8 cellular contexts compared by ENCODE assay signal in genomic region chr1:15849775-15850449, GRCh38. TPM values are rescaled to one million over a fixed set of nuclear protein-coding genes. Genes with fewer than 3 reads are reported as not detected.
DNase-seq lines count a peak whose midpoint lies in the region; ATAC-seq, FAIRE-seq and TF ChIP-seq lines count a peak whose summit lies in the region.

No MANE protein-coding gene starts in this region.

- H3K27me3 ChIP-seq in HCT116 (ENCODE audit: insufficient read depth, low read length) (no peaks in the 10 kb centered on the region), esophagus squamous epithelium (no peaks in the 10 kb centered on the region)

- H3K9me3 ChIP-seq in HCT116 (ENCODE audit: control insufficient read depth in 1 of 2, insufficient read depth in 1 of 2, low read depth in 1 of 2, low read length in 2 of 2) (no peaks in the 10 kb centered on the region), esophagus squamous epithelium (no peaks in the 10 kb centered on the region)

- H3K27ac ChIP-seq in HCT116 (ENCODE audit: low read depth, low read length) = peak overlapping the region; percentile 86
- peak overlapping the region; percentile 96 to 99 (median 98) for H3K27ac ChIP-seq in esophagus squamous epithelium

- 0 to 1% methylated on average over 14 to 16 of the region's 16 CpGs for WGBS in esophagus squamous epithelium, 2 donors

- H3K4me3 ChIP-seq in HCT116 (replicated peaks in 1 of 2; ENCODE audit: low read depth in 1 of 2, low read length in 2 of 2) (peak overlapping the region; percentile 70 to 79), esophagus squamous epithelium (peak overlapping the region; percentile 63 to 98 (median 84))

- RAD21 ChIA-PET in HCT116 (lab: Charles Lee; ENCODE audit: low non-redundant PET in 1 of 2, low total read pairs in 2 of 2, uncharacterized antibody in 2 of 2, unreplicated experiment in 2 of 2) = interaction anchor here in 1 of 2 experiments (0.6 kb wide), 1 partner anchor 13 kb away, joined by 3 read pairs; no protein-coding TSS in a partner anchor

- TF ChIP-seq RAD21 in HCT116 (IDR thresholded peaks at IDR 0.05; ENCODE audit: low read depth) = no peak

- H3K9me3 Mint-ChIP-seq in activated CD8-positive, alpha-beta memory T cell treated with anti-CD3 and anti-CD28 coated beads, Interleukin-2, amount 10 ng/mL, durations not matched to agents 7 days and 5 days (ENCODE audit: low read depth) = no peaks in the 10 kb centered on the region
- no peaks in the 10 kb centered on the region for H3K9me3 Mint-ChIP-seq in nephron

- TF ChIP-seq POLR2A in HCT116 (IDR thresholded peaks at IDR 0.05; ENCODE audit: borderline replicate concordance, extremely low read depth, insufficient read depth, insufficient read length) = no peak
- no peak for TF ChIP-seq POLR2A in esophagus squamous epithelium (IDR thresholded peaks at IDR 0.05)

- FAIRE-seq in urothelium cell line (lab: Jason Lieb, UNC) = no peak

- POLR2A ChIA-PET in HCT116 (lab: Charles Lee) = interaction anchor here (0.6 to 1.2 kb wide), 3 partner anchors 16 to 51 kb away, joined by 3 to 10 read pairs (median 4); no protein-coding TSS in a partner anchor

- H3K4me2 ChIP-seq in HCT116 (ENCODE audit: low read length) = peak overlapping the region; percentile 83

- intact Hi-C loops in HCT116 (cut with micrococcal nuclease) = loop anchor here (1.0 to 5.0 kb wide), 2 partner anchors 16 to 37 kb away; no protein-coding TSS in a partner anchor
- intact Hi-C loops in esophagus squamous epithelium (cut with DNase I) = no loop called here

- no peak overlapping the region for H2AFZ ChIP-seq in HCT116 (ENCODE audit: low read depth, low read length, poor library complexity, severe bottlenecking)

- DNase-seq in AG20443 (ENCODE audit: low spot score) (peak; percentile 11), HCT116 (ENCODE audit: low read depth, low spot score) (peak; percentile 35), NCI-H69 (lab: John Stamatoyannopoulos, UW) (peak; percentile 82), esophagus squamous epithelium (lab: John Stamatoyannopoulos, UW) (no peak), urothelium cell line (ENCODE audit: low spot score) (peak; percentile 32), cerebellar nuclear complex (lab: John Stamatoyannopoulos, UW) (no peak)
- peak; percentile 52 for DNase-seq in activated CD8-positive, alpha-beta memory T cell treated with anti-CD3 and anti-CD28 coated beads, Interleukin-2, amount 10 ng/mL, durations not matched to agents 7 days and 5 days

- CTCF ChIA-PET in HCT116 (lab: Charles Lee) = interaction anchor here (1.4 kb wide), 1 partner anchor 34 kb away, joined by 5 read pairs; no protein-coding TSS in a partner anchor
- CTCF ChIA-PET in activated CD8-positive, alpha-beta memory T cell treated with anti-CD3 and anti-CD28 coated beads, Interleukin-2, amount 10 ng/mL, durations not matched to agents 7 days and 5 days (lab: Charles Lee) = interaction anchor here (3.0 to 5.0 kb wide), 2 partner anchors 17 to 35 kb away, joined by 20 to 35 read pairs; no protein-coding TSS in a partner anchor

- BruUV-seq in HCT116 (replicated peaks; lab: Mats Ljungman, UMichigan) = no TSS peak

- peaks cover 46% of the 10 kb centered on the region for H3K4me1 Mint-ChIP-seq in activated CD8-positive, alpha-beta memory T cell treated with anti-CD3 and anti-CD28 coated beads, Interleukin-2, amount 10 ng/mL, durations not matched to agents 7 days and 5 days
- H3K4me1 Mint-ChIP-seq in nephron = peaks cover 38% of the 10 kb centered on the region

- H3K9me2 ChIP-seq in HCT116 (ENCODE audit: insufficient read depth) = no peaks in the 10 kb centered on the region

- ATAC-seq in HCT116 = peak; percentile 39
- ATAC-seq in activated CD8-positive, alpha-beta memory T cell treated with anti-CD3 and anti-CD28 coated beads, Interleukin-2, amount 10 ng/mL, durations not matched to agents 7 days and 5 days = no peak

- peak overlapping the region; percentile 99 for H3K27ac Mint-ChIP-seq in activated CD8-positive, alpha-beta memory T cell treated with anti-CD3 and anti-CD28 coated beads, Interleukin-2, amount 10 ng/mL, durations not matched to agents 7 days and 5 days
- H3K27ac Mint-ChIP-seq in nephron = peak overlapping the region; percentile 98 to 100 (median 99)

- peaks cover 79% of the 10 kb centered on the region for H3K79me2 ChIP-seq in HCT116 (ENCODE audit: insufficient read depth, low read length)

- TF ChIP-seq CTCF in HCT116 (IDR thresholded peaks at IDR 0.05 in 2 of 3, conservative IDR thresholded peaks at IDR 0.05 in 1 of 3; ENCODE audit: borderline replicate concordance in 1 of 3, insufficient read depth in 1 of 3, low read depth in 2 of 3, low read length in 2 of 3) (no peak), esophagus squamous epithelium (IDR thresholded peaks at IDR 0.05) (no peak), nephron (IDR thresholded peaks at IDR 0.05; ENCODE audit: unreplicated experiment in 3 of 3) (no peak)

- H3K4me1 ChIP-seq in HCT116 (ENCODE audit: control insufficient read depth in 1 of 2, insufficient read depth in 2 of 2, low read length in 2 of 2) = peaks cover 33 to 48% of the 10 kb centered on the region in 2 experiments
- peaks cover 27 to 77% (median 35%) of the 10 kb centered on the region in 3 donors for H3K4me1 ChIP-seq in esophagus squamous epithelium

- 0 out of 2 replicates have a peak, but pooled peaks cover 3% of the 10 kb centered on the region for H4K20me1 ChIP-seq in HCT116 (ENCODE audit: insufficient read depth)

- H3K36me3 ChIP-seq in HCT116 (ENCODE audit: control insufficient read depth in 1 of 2, insufficient read depth in 2 of 2, low read length in 2 of 2) (no peaks in the 10 kb centered on the region), esophagus squamous epithelium (peaks cover 0 to 7% (median 0%) of the 10 kb centered on the region in 3 donors)

- H3K9ac ChIP-seq in HCT116 (ENCODE audit: low read length) = peak overlapping the region; percentile 90

- no peaks in the 10 kb centered on the region for H3K27me3 Mint-ChIP-seq in activated CD8-positive, alpha-beta memory T cell treated with anti-CD3 and anti-CD28 coated beads, Interleukin-2, amount 10 ng/mL, durations not matched to agents 7 days and 5 days
- no peaks in the 10 kb centered on the region for H3K27me3 Mint-ChIP-seq in nephron (ENCODE audit: low read depth)

- H3K4me3 Mint-ChIP-seq in activated CD8-positive, alpha-beta memory T cell treated with anti-CD3 and anti-CD28 coated beads, Interleukin-2, amount 10 ng/mL, durations not matched to agents 7 days and 5 days = peak overlapping the region; percentile 98
- peak overlapping the region; percentile 92 to 96 (median 94) for H3K4me3 Mint-ChIP-seq in nephron

- H3K36me3 Mint-ChIP-seq in activated CD8-positive, alpha-beta memory T cell treated with anti-CD3 and anti-CD28 coated beads, Interleukin-2, amount 10 ng/mL, durations not matched to agents 7 days and 5 days = peaks cover 5% of the 10 kb centered on the region
- no peaks in the 10 kb centered on the region for H3K36me3 Mint-ChIP-seq in nephron (ENCODE audit: low read depth)

TF ChIP-seq in HCT116, 20 proteins besides CTCF, POLR2A, EP300 and RAD21:
- TF ChIP-seq MAX (IDR thresholded peaks at IDR 0.05) (peak; percentile 82), YY1 (IDR thresholded peaks at IDR 0.05; ENCODE audit: extremely low read depth, insufficient replicate concordance, low read depth, low read length) (peak; percentile 89), EGR1 (IDR thresholded peaks at IDR 0.05; ENCODE audit: low read depth) (0 out of 2 replicates have a peak, but pooled peaks have one; percentile 10), SP1 (IDR thresholded peaks at IDR 0.05; ENCODE audit: low read depth) (no peak), TCF7L2 (IDR thresholded peaks at IDR 0.05; ENCODE audit: borderline replicate concordance, extremely low read depth, insufficient read depth, insufficient read length) (peak; percentile 0)
- TF ChIP-seq, protein P1, sequence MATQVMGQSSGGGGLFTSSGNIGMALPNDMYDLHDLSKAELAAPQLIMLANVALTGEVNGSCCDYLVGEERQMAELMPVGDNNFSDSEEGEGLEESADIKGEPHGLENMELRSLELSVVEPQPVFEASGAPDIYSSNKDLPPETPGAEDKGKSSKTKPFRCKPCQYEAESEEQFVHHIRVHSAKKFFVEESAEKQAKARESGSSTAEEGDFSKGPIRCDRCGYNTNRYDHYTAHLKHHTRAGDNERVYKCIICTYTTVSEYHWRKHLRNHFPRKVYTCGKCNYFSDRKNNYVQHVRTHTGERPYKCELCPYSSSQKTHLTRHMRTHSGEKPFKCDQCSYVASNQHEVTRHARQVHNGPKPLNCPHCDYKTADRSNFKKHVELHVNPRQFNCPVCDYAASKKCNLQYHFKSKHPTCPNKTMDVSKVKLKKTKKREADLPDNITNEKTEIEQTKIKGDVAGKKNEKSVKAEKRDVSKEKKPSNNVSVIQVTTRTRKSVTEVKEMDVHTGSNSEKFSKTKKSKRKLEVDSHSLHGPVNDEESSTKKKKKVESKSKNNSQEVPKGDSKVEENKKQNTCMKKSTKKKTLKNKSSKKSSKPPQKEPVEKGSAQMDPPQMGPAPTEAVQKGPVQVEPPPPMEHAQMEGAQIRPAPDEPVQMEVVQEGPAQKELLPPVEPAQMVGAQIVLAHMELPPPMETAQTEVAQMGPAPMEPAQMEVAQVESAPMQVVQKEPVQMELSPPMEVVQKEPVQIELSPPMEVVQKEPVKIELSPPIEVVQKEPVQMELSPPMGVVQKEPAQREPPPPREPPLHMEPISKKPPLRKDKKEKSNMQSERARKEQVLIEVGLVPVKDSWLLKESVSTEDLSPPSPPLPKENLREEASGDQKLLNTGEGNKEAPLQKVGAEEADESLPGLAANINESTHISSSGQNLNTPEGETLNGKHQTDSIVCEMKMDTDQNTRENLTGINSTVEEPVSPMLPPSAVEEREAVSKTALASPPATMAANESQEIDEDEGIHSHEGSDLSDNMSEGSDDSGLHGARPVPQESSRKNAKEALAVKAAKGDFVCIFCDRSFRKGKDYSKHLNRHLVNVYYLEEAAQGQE (IDR thresholded peaks at IDR 0.05; ENCODE audit: low read depth) = no peak
TF ChIP-seq in HCT116: peak in this region for 4.

RNA-seq across cellular contexts. Expression of gene SPEN, which starts 2.4 kb away (rescaled TPM):
- 58.6 TPM for total RNA-seq in HCT116 (2021; ENCODE audit: unreplicated experiment)
- 48.1 and 55.9 TPM in 2 replicates for polyA plus RNA-seq in HCT116 (2012)
- 10 to 100 TPM; 74.6 to 75.5 TPM for total RNA-seq in activated CD8-positive, alpha-beta memory T cell treated with anti-CD3 and anti-CD28 coated beads, Interleukin-2, amount 10 ng/mL, durations not matched to agents 7 days and 5 days
- total RNA-seq in esophagus squamous epithelium = 10 to 100 TPM; 22.4 to 36.0 (median 30.5) TPM

RNA-seq across cellular contexts. Expression of gene UQCRHL, which starts 42.5 kb away (rescaled TPM):
- 2.5 TPM for total RNA-seq in HCT116 (2021; ENCODE audit: unreplicated experiment)
- polyA plus RNA-seq in HCT116 (2012) = 4.8 and 7.1 TPM in 2 replicates
- total RNA-seq in activated CD8-positive, alpha-beta memory T cell treated with anti-CD3 and anti-CD28 coated beads, Interleukin-2, amount 10 ng/mL, durations not matched to agents 7 days and 5 days = 1 to 10 TPM; 1.6 to 1.8 TPM
- total RNA-seq in esophagus squamous epithelium = 1 to 10 TPM in 1 of 4 donors, under 1 TPM in 3; 0.64 to 1.8 (median 0.78) TPM

Comparison
In these comparisons a context has a peak if more than half of its experiments do, and no peak if none do; other contexts are left out.
1. DNase-seq: peak in AG20443 (single experiment), HCT116 (single experiment), NCI-H69 (single experiment), activated CD8-positive, alpha-beta memory T cell treated with anti-CD3 and anti-CD28 coated beads, Interleukin-2, amount 10 ng/mL, durations not matched to agents 7 days and 5 days (single experiment) and urothelium cell line (single experiment); none in esophagus squamous epithelium (single experiment) and cerebellar nuclear complex (0 of 2).